ENCODE assay signal across 19 cellular contexts in the genomic region with DNA sequence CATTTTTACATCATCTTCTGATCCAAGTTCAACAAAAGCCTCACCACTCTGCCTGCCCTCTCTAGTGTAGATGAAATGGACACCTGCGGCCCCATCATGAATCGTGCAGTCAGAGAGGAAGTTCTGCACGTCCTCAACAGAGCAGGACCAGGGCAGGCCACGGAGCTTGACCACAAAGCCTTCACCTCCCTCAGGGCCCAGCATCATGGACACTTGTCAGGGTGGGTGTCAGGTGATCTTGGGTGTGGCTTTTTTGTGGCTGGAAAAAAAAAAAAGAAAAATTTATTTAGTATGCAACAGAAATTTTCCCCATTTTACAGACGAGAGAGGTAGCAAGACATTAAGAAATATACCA. TPM values are rescaled to one million over a fixed set of nuclear protein-coding genes. Genes with fewer than 3 reads are reported as not detected.
A peak's percentile ranks its signal among the peaks of the same experiment; 100 is the strongest.
DNase-seq lines count a peak whose midpoint lies in the region; ATAC-seq and TF ChIP-seq lines count a peak whose summit lies in the region.
"Had no signal": no experiment of that assay in that cellular context is flagged by ENCODE, and none has a peak within 500 bp of the region (broad histone marks: within the 10 kb centered on the region; RNA-seq: fewer than 3 reads in every experiment).

No MANE protein-coding gene starts in this region.

- H3K4ac ChIP-seq in trophoblast cell (ENCODE audit: low read depth, low read length) = no peak overlapping the region

- H3K4me1 Mint-ChIP-seq in CD4-positive, alpha-beta memory T cell = peaks cover 46 to 79% (median 60%) of the 10 kb centered on the region in 4 donors
- H3K4me1 Mint-ChIP-seq in GM23338 (peaks cover 14% of the 10 kb centered on the region; the same call in 2 of the 3 replicates), chondrocyte (ENCODE audit: low read depth) (peaks cover 13% of the 10 kb centered on the region)

- no peak overlapping the region for H2BK5ac ChIP-seq in trophoblast cell (ENCODE audit: low read depth, low read length, poor library complexity)

- intact Hi-C loops in CD4-positive, alpha-beta memory T cell (cut with micrococcal nuclease) = no loop called here

- no peak overlapping the region for H4K8ac ChIP-seq in trophoblast cell (ENCODE audit: low read depth, low read length)

- H3K23ac ChIP-seq in trophoblast cell (ENCODE audit: low read length) = no peak overlapping the region

- peak overlapping the region in 1 of 8 donors; percentile 31 for H3K4me3 Mint-ChIP-seq in CD4-positive, alpha-beta memory T cell
- H3K4me3 Mint-ChIP-seq in GM23338 (no peak overlapping the region), chondrocyte (ENCODE audit: unreplicated experiment) (no peak overlapping the region)
- H3K4me3 Mint-ChIP-seq: mesothelial cell of epicardium had no signal

- no peaks in the 10 kb centered on the region for H3K79me1 ChIP-seq in trophoblast cell (ENCODE audit: low read length)

- no peaks in the 10 kb centered on the region for H3K27me3 ChIP-seq in CD4-positive, alpha-beta memory T cell (ENCODE audit: insufficient read depth, low read length)
- H3K27me3 ChIP-seq in GM23338 (ENCODE audit: insufficient read depth) = no peaks in the 10 kb centered on the region
- H3K27me3 ChIP-seq in trophoblast cell (ENCODE audit: insufficient read depth, low read length) = no peaks in the 10 kb centered on the region
- H3K27me3 ChIP-seq: dorsolateral prefrontal cortex, gastroesophageal sphincter, transverse colon had no signal

- no peak overlapping the region for H2BK12ac ChIP-seq in trophoblast cell (ENCODE audit: low read length)

- peaks cover 50% of the 10 kb centered on the region for H3K4me1 ChIP-seq in CD4-positive, alpha-beta memory T cell (ENCODE audit: insufficient read depth, low read length)
- H3K4me1 ChIP-seq in GM23338 (ENCODE audit: insufficient read depth) = no peaks in the 10 kb centered on the region
- no peaks in the 10 kb centered on the region for H3K4me1 ChIP-seq in trophoblast cell (ENCODE audit: control insufficient read depth in 1 of 2, insufficient read depth in 2 of 2, low read length in 2 of 2)

- H3K4me2 ChIP-seq in GM23338 (no peak overlapping the region), trophoblast cell (ENCODE audit: low read length) (no peak overlapping the region)
- H3K4me2 ChIP-seq: SK-N-SH had no signal

- H2AFZ ChIP-seq in GM23338 = no peak overlapping the region
- no peak overlapping the region for H2AFZ ChIP-seq in trophoblast cell (ENCODE audit: insufficient read depth, low read length, poor library complexity)

- peak overlapping the region in 6 of 7 donors; percentile 19 to 90 (median 82) for H3K27ac Mint-ChIP-seq in CD4-positive, alpha-beta memory T cell
- H3K27ac Mint-ChIP-seq in GM23338 (0 out of 2 replicates have a peak overlapping the region, but pooled peaks have one; percentile 42), chondrocyte (ENCODE audit: unreplicated experiment) (no peak overlapping the region)
- H3K27ac Mint-ChIP-seq: mesothelial cell of epicardium had no signal

- no peak overlapping the region for H3K14ac ChIP-seq in trophoblast cell (ENCODE audit: low read length)

- H4K20me1 ChIP-seq in GM23338 (replicated peaks; ENCODE audit: insufficient read depth) = peaks cover 63% of the 10 kb centered on the region

- H3K9me3 Mint-ChIP-seq in CD4-positive, alpha-beta memory T cell = no peaks in the 10 kb centered on the region
- no peaks in the 10 kb centered on the region; the same call in 2 of the 3 replicates for H3K9me3 Mint-ChIP-seq in GM23338
- H3K9me3 Mint-ChIP-seq in chondrocyte (ENCODE audit: low read depth) = no peaks in the 10 kb centered on the region
- H3K9me3 Mint-ChIP-seq: mesothelial cell of epicardium had no signal

- H2BK120ac ChIP-seq in trophoblast cell (ENCODE audit: insufficient read depth, low read length, poor library complexity) = no peak overlapping the region

- peaks cover 64% of the 10 kb centered on the region for H3F3A ChIP-seq in GM23338 (replicated peaks; ENCODE audit: low read depth)

- no peak for ATAC-seq in GM23338
- ATAC-seq: gastroesophageal sphincter, left cardiac atrium had no signal

- peaks cover 75% of the 10 kb centered on the region for H3K36me3 ChIP-seq in CD4-positive, alpha-beta memory T cell (ENCODE audit: insufficient read depth, low read length)
- H3K36me3 ChIP-seq in GM23338 (ENCODE audit: insufficient read depth) (peaks cover 72% of the 10 kb centered on the region), trophoblast cell (ENCODE audit: control insufficient read depth in 1 of 2, insufficient read depth in 2 of 2, low read length in 2 of 2) (peaks cover 44 to 54% of the 10 kb centered on the region in 2 experiments)

- DNase-seq in CD4-positive, alpha-beta memory T cell = no peak
- DNase-seq in GM23338 (ENCODE audit: low spot score) (no peak), chondrocyte (ENCODE audit: low spot score) (peak; percentile 42), trophoblast cell (no peak), KG1 (lab: John Stamatoyannopoulos, UW) (no peak), NCI-H524 (lab: John Stamatoyannopoulos, UW) (no peak), SKM-1 (lab: John Stamatoyannopoulos, UW; ENCODE audit: unreplicated experiment) (no peak)
- DNase-seq: activated CD4-positive, alpha-beta T cell treated with anti-CD3 and anti-CD28 coated beads, Interleukin-2, amount 50 U/mL, for 1 hour; amniotic stem cell; KBM-7; left cardiac atrium; NCI-H2029; SK-N-SH; transverse colon had no signal

- no peak overlapping the region for H3K4me3 ChIP-seq in CD4-positive, alpha-beta memory T cell (ENCODE audit: low read length in 2 of 2)
- H3K4me3 ChIP-seq in GM23338 = no peak overlapping the region
- H3K4me3 ChIP-seq in trophoblast cell (ENCODE audit: low read depth, low read length) = peak overlapping the region; percentile 3
- H3K4me3 ChIP-seq: dorsolateral prefrontal cortex, gastroesophageal sphincter, transverse colon had no signal

- peaks cover 54% of the 10 kb centered on the region for H3K79me2 ChIP-seq in GM23338 (replicated peaks; ENCODE audit: insufficient read depth)
- H3K79me2 ChIP-seq in trophoblast cell (ENCODE audit: control insufficient read depth, insufficient read depth, low read length, poor library complexity) = peaks cover 1% of the 10 kb centered on the region

- WGBS in trophoblast cell (ENCODE audit: extremely low coverage, insufficient coverage, insufficient read length) = no CpG with 5 or more reads among the region's 5 CpGs

- POLR2A ChIA-PET in CD4-positive, alpha-beta memory T cell (lab: Charles Lee; ENCODE audit: partially characterized antibody) = interaction anchor here (0.6 to 1.0 kb wide), 3 partner anchors 12 to 108 kb away, joined by 3 to 4 read pairs (median 3); no protein-coding TSS in a partner anchor

- H4K91ac ChIP-seq in trophoblast cell (ENCODE audit: low read depth, low read length) = no peak overlapping the region

- H3K36me3 Mint-ChIP-seq in CD4-positive, alpha-beta memory T cell = peaks cover 50 to 78% of the 10 kb centered on the region in 2 donors
- H3K36me3 Mint-ChIP-seq in GM23338 (ENCODE audit: low read depth) (peaks cover 73% of the 10 kb centered on the region), chondrocyte (ENCODE audit: low read depth) (peaks cover 45% of the 10 kb centered on the region)

- H3K9me2 ChIP-seq in GM23338 (ENCODE audit: insufficient read depth) = no peaks in the 10 kb centered on the region
- H3K9me2 ChIP-seq: SK-N-SH had no signal

- CTCF ChIA-PET in CD4-positive, alpha-beta memory T cell (lab: Charles Lee; ENCODE audit: partially characterized antibody) = interaction anchor here (1.2 kb wide), 1 partner anchor 75 kb away, joined by 4 read pairs; no protein-coding TSS in a partner anchor

- TF ChIP-seq CTCF in GM23338 (conservative IDR thresholded peaks at IDR 0.05; ENCODE audit: low read depth in 2 of 2) = no peak
- no peak for TF ChIP-seq CTCF in chondrocyte (IDR thresholded peaks at IDR 0.05)

- H2AK5ac ChIP-seq in trophoblast cell (ENCODE audit: low read length) = no peak overlapping the region

- no peaks in the 10 kb centered on the region for H3K9me3 ChIP-seq in CD4-positive, alpha-beta memory T cell (ENCODE audit: control insufficient read depth in 1 of 2, low read length in 2 of 2)
- no peaks in the 10 kb centered on the region for H3K9me3 ChIP-seq in trophoblast cell (ENCODE audit: insufficient read depth, low read depth, low read length)
- H3K9me3 ChIP-seq: gastroesophageal sphincter, SK-N-SH, transverse colon had no signal

- peak overlapping the region; percentile 18 for H3K18ac ChIP-seq in trophoblast cell (ENCODE audit: low read length)

- H3K27ac ChIP-seq in CD4-positive, alpha-beta memory T cell (ENCODE audit: low read depth, low read length) = peak overlapping the region; percentile 10
- H3K27ac ChIP-seq in GM23338 (ENCODE audit: low read depth) = no peak overlapping the region; the same call in 1 of the 2 replicates
- no peak overlapping the region for H3K27ac ChIP-seq in trophoblast cell (ENCODE audit: low read depth, low read length)
- H3K27ac ChIP-seq: gastroesophageal sphincter, transverse colon had no signal

- H4K12ac ChIP-seq in trophoblast cell (ENCODE audit: low read depth, low read length) = no peak overlapping the region

- H3K27me3 Mint-ChIP-seq in CD4-positive, alpha-beta memory T cell = no peaks in the 10 kb centered on the region
- peaks cover 11% of the 10 kb centered on the region for H3K27me3 Mint-ChIP-seq in GM23338 (ENCODE audit: insufficient read depth, low read depth, poor library complexity)
- H3K27me3 Mint-ChIP-seq in chondrocyte (ENCODE audit: low read depth) = no peaks in the 10 kb centered on the region

- no peak overlapping the region for H3K9ac ChIP-seq in trophoblast cell (ENCODE audit: low read length)
- H3K9ac ChIP-seq: SK-N-SH had no signal

TF ChIP-seq in GM23338, 12 proteins besides CTCF, POLR2A, EP300 and RAD21 (continues in another document):
- TF ChIP-seq POLR2AphosphoS5 (IDR thresholded peaks at IDR 0.05; ENCODE audit: low read depth) (no peak), ZNF331 (CRISPR knock-in tag; IDR thresholded peaks at IDR 0.05; ENCODE audit: low read depth) (no peak)

RNA-seq across cellular contexts. Expression of a gene that starts 16.2 kb away (rescaled TPM):
- total RNA-seq in CD4-positive, alpha-beta memory T cell = not detected
- not detected for polyA plus RNA-seq in CD4-positive, alpha-beta memory T cell
- not detected in 2 replicates for total RNA-seq in GM23338 (2014; rRNA removed; shearing (Covaris generic))
- polyA plus RNA-seq in GM23338 (2016; fragmentation: Nextera tagmentation; extraction: Ambion mirVana) = not detected in 2 replicates
- not detected in 3 replicates for total RNA-seq in chondrocyte
- 0.14 and 0.64 TPM in 2 replicates for polyA plus RNA-seq in trophoblast cell (2013)
- total RNA-seq: cardiac septum, gastroesophageal sphincter, left cardiac atrium, mesothelial cell of epicardium, transverse colon had no signal
- polyA plus RNA-seq: esophagus, SK-N-SH had no signal

RNA-seq across cellular contexts. Expression of a gene that starts 21.3 kb away (rescaled TPM):
- total RNA-seq in CD4-positive, alpha-beta memory T cell = 100 to 1,000 TPM; 204 to 206 TPM
- 100 to 1,000 TPM; 242 to 296 TPM for polyA plus RNA-seq in CD4-positive, alpha-beta memory T cell
- 346 and 378 TPM in 2 replicates for total RNA-seq in GM23338 (2014; rRNA removed; shearing (Covaris generic))
- 197 and 210 TPM in 2 replicates for polyA plus RNA-seq in GM23338 (2016; fragmentation: Nextera tagmentation; extraction: Ambion mirVana)
- 122 to 126 TPM (median 123 TPM) in 3 replicates for total RNA-seq in chondrocyte
- polyA plus RNA-seq in trophoblast cell (2013) = 123 and 124 TPM in 2 replicates

RNA-seq across cellular contexts. Expression of a gene that starts 49.3 kb away (rescaled TPM):
- 1 to 10 TPM; 3.1 to 5.6 TPM for total RNA-seq in CD4-positive, alpha-beta memory T cell
- 1 to 10 TPM; 4.8 to 7.7 TPM for polyA plus RNA-seq in CD4-positive, alpha-beta memory T cell
- total RNA-seq in GM23338 (2014; rRNA removed; shearing (Covaris generic)) = 1.0 and 4.6 TPM in 2 replicates
- 2.5 and 2.9 TPM in 2 replicates for polyA plus RNA-seq in GM23338 (2016; fragmentation: Nextera tagmentation; extraction: Ambion mirVana)
- total RNA-seq in chondrocyte = 2.1 to 2.7 TPM (median 2.6 TPM) in 3 replicates
- polyA plus RNA-seq in trophoblast cell (2013) = 1.5 and 1.8 TPM in 2 replicates
